In the genomic region with DNA sequence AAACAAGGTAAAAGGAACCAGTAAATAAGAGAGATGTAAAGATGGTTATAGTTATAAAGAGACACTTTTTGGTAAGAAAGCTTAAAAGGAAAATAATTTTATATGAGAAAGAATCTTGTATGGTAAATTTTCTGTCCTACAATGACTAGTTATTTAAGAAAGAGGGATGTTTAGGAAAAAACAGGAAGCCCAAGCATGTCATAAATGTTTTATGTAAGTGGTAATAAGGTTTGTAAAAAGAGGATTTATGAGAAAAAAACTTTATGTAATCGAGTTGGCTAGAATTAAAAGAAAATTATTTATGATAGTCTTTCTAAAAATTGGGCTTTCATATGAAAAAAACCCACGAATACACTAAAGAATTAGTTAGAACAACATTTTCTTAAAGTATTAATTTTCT, we compare ENCODE assay signal across 18 cellular contexts. TPM values are rescaled to one million over a fixed set of nuclear protein-coding genes. Genes with fewer than 3 reads are reported as not detected.
A peak's percentile ranks its signal among the peaks of the same experiment; 100 is the strongest.
DNase-seq lines count a peak whose midpoint lies in the region; ATAC-seq, FAIRE-seq and TF ChIP-seq lines count a peak whose summit lies in the region.
"Had no signal": no experiment of that assay in that cellular context is flagged by ENCODE, and none has a peak within 500 bp of the region (broad histone marks: within the 10 kb centered on the region; RNA-seq: fewer than 3 reads in every experiment).

No MANE protein-coding gene starts in this region.

- H3K4me1 Mint-ChIP-seq in GM23338, result peaks cover 2% of the 10 kb centered on the region; the same call in 2 of the 3 replicates
- H3K4me1 Mint-ChIP-seq: CD14-positive monocyte had no signal

- H3K79me2 ChIP-seq in GM23338 (replicated peaks; ENCODE audit: insufficient read depth), result no peaks in the 10 kb centered on the region

- H2AFZ ChIP-seq in GM23338, result no peak overlapping the region

- FAIRE-seq in A204.1 (lab: Jason Lieb, UNC) (peak; percentile 84), islet of Langerhans (lab: Jason Lieb, UNC) (peak; percentile 21)
- FAIRE-seq: D721Med had no signal

- peaks cover 61% of the 10 kb centered on the region for H3K36me3 Mint-ChIP-seq in GM23338 (ENCODE audit: low read depth)
- H3K36me3 Mint-ChIP-seq: CD14-positive monocyte; CD8-positive, alpha-beta T cell had no signal

- H3K27me3 Mint-ChIP-seq in GM23338 (ENCODE audit: insufficient read depth, low read depth, poor library complexity), result no peaks in the 10 kb centered on the region

- no peak for ATAC-seq in GM23338
- ATAC-seq in HG03457 (IDR thresholded peaks at IDR 0.05; ENCODE audit: unreplicated experiment), result no peak
- no peak for ATAC-seq in GM18520 (IDR thresholded peaks at IDR 0.05; ENCODE audit: unreplicated experiment)
- ATAC-seq: CD8-positive, alpha-beta T cell had no signal

- no peak overlapping the region for H3K4me3 Mint-ChIP-seq in GM23338
- H3K4me3 Mint-ChIP-seq: CD14-positive monocyte; CD8-positive, alpha-beta T cell; H9 had no signal

- H3F3A ChIP-seq in GM23338 (replicated peaks; ENCODE audit: low read depth), result no peaks in the 10 kb centered on the region

- no peak overlapping the region for H3K27ac Mint-ChIP-seq in GM23338
- H3K27ac Mint-ChIP-seq: CD14-positive monocyte; CD8-positive, alpha-beta T cell; H9 had no signal

- no peaks in the 10 kb centered on the region for H4K20me1 ChIP-seq in GM23338 (replicated peaks; ENCODE audit: insufficient read depth)

- 0 out of 2 replicates have a peak, but pooled peaks cover 2% of the 10 kb centered on the region for H3K9me2 ChIP-seq in GM23338 (ENCODE audit: insufficient read depth)

- no peaks in the 10 kb centered on the region for H3K27me3 ChIP-seq in GM23338 (ENCODE audit: insufficient read depth)

- peaks cover 22% of the 10 kb centered on the region for H3K36me3 ChIP-seq in GM23338 (ENCODE audit: insufficient read depth)

- no peak for TF ChIP-seq CTCF in GM23338 (conservative IDR thresholded peaks at IDR 0.05; ENCODE audit: low read depth in 2 of 2)

- no peak overlapping the region for H3K4me2 ChIP-seq in GM23338

- H3K27ac ChIP-seq in GM23338 (ENCODE audit: low read depth), result no peak overlapping the region
- H3K27ac ChIP-seq: HL-60 had no signal

- no peak overlapping the region for H3K4me3 ChIP-seq in GM23338

- H3K4me1 ChIP-seq in GM23338 (ENCODE audit: insufficient read depth), result peaks cover 21% of the 10 kb centered on the region

- peaks cover 69% of the 10 kb centered on the region for H3K9me3 Mint-ChIP-seq in GM23338

- DNase-seq in GM23338 (ENCODE audit: low spot score), result peak; percentile 55
- DNase-seq in OCI-M1 (lab: John Stamatoyannopoulos, UW), result peak; percentile 3
- no peak for DNase-seq in activated CD8-positive, alpha-beta memory T cell treated with anti-CD3 and anti-CD28 coated beads for 24 hours
- DNase-seq: CD8-positive, alpha-beta T cell; COR-L47; DMS153; GOT3; H9 had no signal

TF ChIP-seq in GM23338, 12 proteins besides CTCF, POLR2A, EP300 and RAD21 (continues in another document):
- TF ChIP-seq CREB1 (CRISPR knock-in tag; IDR thresholded peaks at IDR 0.05; ENCODE audit: low read depth) (no peak), POLR2AphosphoS5 (IDR thresholded peaks at IDR 0.05; ENCODE audit: low read depth) (no peak), ZNF331 (CRISPR knock-in tag; IDR thresholded peaks at IDR 0.05; ENCODE audit: low read depth) (no peak), REST (IDR thresholded peaks at IDR 0.05; ENCODE audit: unreplicated experiment) (no peak), NANOG (IDR thresholded peaks at IDR 0.05; ENCODE audit: borderline replicate concordance) (no peak), JUNB (IDR thresholded peaks at IDR 0.05; ENCODE audit: unreplicated experiment) (no peak), EZH2phosphoT487 (IDR thresholded peaks at IDR 0.05; ENCODE audit: unreplicated experiment) (no peak), ZNF114 (CRISPR knock-in tag; IDR thresholded peaks at IDR 0.05) (no peak), STAT1 (IDR thresholded peaks at IDR 0.05; ENCODE audit: unreplicated experiment) (no peak), ZNF462 (CRISPR knock-in tag; IDR thresholded peaks at IDR 0.05) (no peak)

RNA-seq across cellular contexts. Expression of gene CREB3L2, which starts 34.2 kb away (rescaled TPM):
- 27.1 and 29.3 TPM in 2 replicates for total RNA-seq in GM23338 (2014; rRNA removed; shearing (Covaris generic))
- polyA plus RNA-seq in GM23338 (2016; fragmentation: Nextera tagmentation; extraction: Ambion mirVana), result 12.2 and 14.5 TPM in 2 replicates

RNA-seq across cellular contexts. Expression of gene AKR1D1, which starts 40.1 kb away (rescaled TPM):
- total RNA-seq in GM23338 (2014; rRNA removed; shearing (Covaris generic)), result 0.14 TPM in 1 of 2 replicates, not detected in the other
- polyA plus RNA-seq in GM23338 (2016; fragmentation: Nextera tagmentation; extraction: Ambion mirVana), result not detected in 2 replicates
- total RNA-seq: A172; CD8-positive, alpha-beta T cell had no signal
- polyA plus RNA-seq: AG04450, BJ, CD14-positive monocyte had no signal
